In genomic region chr3:112973325-112974177, GRCh38 we compare ENCODE assay signal across 9 cellular contexts. TPM values are rescaled to one million over a fixed set of nuclear protein-coding genes. Genes with fewer than 3 reads are reported as not detected.
DNase-seq lines count a peak whose midpoint lies in the region; ATAC-seq and TF ChIP-seq lines count a peak whose summit lies in the region.
"Had no signal": no experiment of that assay in that cellular context is flagged by ENCODE, and none has a peak within 500 bp of the region (broad histone marks: within the 10 kb centered on the region; RNA-seq: fewer than 3 reads in every experiment).

No MANE protein-coding gene starts in this region.

- H3K27me3 ChIP-seq in GM06990 (replicated peaks; ENCODE audit: control insufficient read depth, insufficient read depth, low read length) (no peaks in the 10 kb centered on the region), trophoblast cell (ENCODE audit: insufficient read depth, low read length) (no peaks in the 10 kb centered on the region)

- H2BK12ac ChIP-seq in trophoblast cell (ENCODE audit: low read length) = no peak overlapping the region

- H2BK5ac ChIP-seq in trophoblast cell (ENCODE audit: low read depth, low read length, poor library complexity) = no peak overlapping the region

- no peaks in the 10 kb centered on the region for H3K4me1 ChIP-seq in trophoblast cell (ENCODE audit: control insufficient read depth in 1 of 2, insufficient read depth in 2 of 2, low read length in 2 of 2)
- H3K4me1 ChIP-seq: parathyroid adenoma had no signal

- no peak overlapping the region for H4K8ac ChIP-seq in trophoblast cell (ENCODE audit: low read depth, low read length)

- no peak overlapping the region for H2AFZ ChIP-seq in trophoblast cell (ENCODE audit: insufficient read depth, low read length, poor library complexity)
- H2AFZ ChIP-seq: parathyroid adenoma had no signal

- DNase-seq in GM06990 (ENCODE audit: extremely low read depth, insufficient read length) = peak; percentile 55
- DNase-seq in activated gamma-delta T cell treated with anti-CD3 and anti-CD28 coated beads, Interleukin-2, amount 50 U/mL, for 16 hours (ENCODE audit: low read depth) = peak; percentile 20
- peak in 2 of 3 experiments; percentile 33 to 37 for DNase-seq in stimulated activated CD4-positive, alpha-beta T cell treated with anti-CD3 and anti-CD28 coated beads, TNF-alpha, amount 100 ng/mL, for 24 hours (ENCODE audit: low read depth in 3 of 3)
- no peak for DNase-seq in mesenteric fat pad (ENCODE audit: low spot score)
- no peak for DNase-seq in trophoblast cell
- no peak for DNase-seq in cerebellum (ENCODE audit: low spot score)

- H4K12ac ChIP-seq in trophoblast cell (ENCODE audit: low read depth, low read length) = no peak overlapping the region

- no peak overlapping the region for H3K23ac ChIP-seq in trophoblast cell (ENCODE audit: low read length)

- H3K79me1 ChIP-seq in trophoblast cell (ENCODE audit: low read length) = no peaks in the 10 kb centered on the region

- H3K14ac ChIP-seq in trophoblast cell (ENCODE audit: low read length) = no peak overlapping the region

- peak; percentile 79 for ATAC-seq in GM21360 (IDR thresholded peaks at IDR 0.05; ENCODE audit: unreplicated experiment)
- peak; percentile 73 for ATAC-seq in HG03558 (IDR thresholded peaks at IDR 0.05; ENCODE audit: extremely low read depth, unreplicated experiment)

- no peak overlapping the region for H3K27ac ChIP-seq in trophoblast cell (ENCODE audit: low read depth, low read length)
- H3K27ac ChIP-seq: parathyroid adenoma had no signal

- WGBS in trophoblast cell (ENCODE audit: extremely low coverage, insufficient coverage, insufficient read length) = no CpG with 5 or more reads among the region's 5 CpGs

- H4K91ac ChIP-seq in trophoblast cell (ENCODE audit: low read depth, low read length) = no peak overlapping the region

- H3K36me3 ChIP-seq in GM06990 (ENCODE audit: control insufficient read depth, insufficient read depth, low read length) (no peaks in the 10 kb centered on the region), trophoblast cell (ENCODE audit: control insufficient read depth in 1 of 2, insufficient read depth in 2 of 2, low read length in 2 of 2) (no peaks in the 10 kb centered on the region)

- H3K4ac ChIP-seq in trophoblast cell (ENCODE audit: low read depth, low read length) = no peak overlapping the region

- H2AK5ac ChIP-seq in trophoblast cell (ENCODE audit: low read length) = no peak overlapping the region

- H2BK120ac ChIP-seq in trophoblast cell (ENCODE audit: insufficient read depth, low read length, poor library complexity) = no peak overlapping the region

- H3K9ac ChIP-seq in trophoblast cell (ENCODE audit: low read length) = no peak overlapping the region
- H3K9ac ChIP-seq: parathyroid adenoma had no signal

- no peaks in the 10 kb centered on the region for H3K9me3 ChIP-seq in trophoblast cell (ENCODE audit: insufficient read depth, low read depth, low read length)

- H3K4me2 ChIP-seq in trophoblast cell (ENCODE audit: low read length) = no peak overlapping the region

- no peaks in the 10 kb centered on the region for H3K79me2 ChIP-seq in trophoblast cell (ENCODE audit: control insufficient read depth, insufficient read depth, low read length, poor library complexity)
- H3K79me2 ChIP-seq: parathyroid adenoma had no signal

- no peak for TF ChIP-seq CTCF in GM06990 (IDR thresholded peaks at IDR 0.05; ENCODE audit: insufficient read depth, low read length, poor library complexity, severe bottlenecking)

- no peak overlapping the region for H3K18ac ChIP-seq in trophoblast cell (ENCODE audit: low read length)

- H3K4me3 ChIP-seq in GM06990 (replicated peaks; ENCODE audit: low read depth, low read length) (peak overlapping the region; percentile 57), trophoblast cell (ENCODE audit: low read depth, low read length) (no peak overlapping the region)

RNA-seq across cellular contexts. Expression of gene CD200R1, which starts 1.4 kb away (rescaled TPM):
- total RNA-seq in mesenteric fat pad = 3.8 TPM
- polyA plus RNA-seq in trophoblast cell (2013) = 0.42 and 0.43 TPM in 2 replicates
- 0.64 TPM for total RNA-seq in cerebellum

RNA-seq across cellular contexts. Expression of gene GTPBP8, which starts 17.2 kb away (rescaled TPM):
- total RNA-seq in mesenteric fat pad = 8.6 TPM
- polyA plus RNA-seq in trophoblast cell (2013) = 23.6 and 25.0 TPM in 2 replicates
- 19.2 TPM for total RNA-seq in cerebellum

Comparison
In these comparisons a context has a peak if more than half of its experiments do, and no peak if none do; other contexts are left out.
1. DNase-seq: peak in GM06990 (single experiment), activated gamma-delta T cell treated with anti-CD3 and anti-CD28 coated beads, Interleukin-2, amount 50 U/mL, for 16 hours (single experiment) and stimulated activated CD4-positive, alpha-beta T cell treated with anti-CD3 and anti-CD28 coated beads, TNF-alpha, amount 100 ng/mL, for 24 hours (2 of 3); none in mesenteric fat pad (single experiment), trophoblast cell (0 of 2) and cerebellum (single experiment).